In genomic region chr9:20226345-20226744, GRCh38 we compare ENCODE assay signal across 18 cellular contexts.
"Had no signal": no experiment of that assay in that cellular context is flagged by ENCODE, and none has a peak within 500 bp of the region (broad histone marks: within the 10 kb centered on the region; RNA-seq: fewer than 3 reads in every experiment).

No MANE protein-coding gene starts in this region.

- DNase-seq: activated CD4-positive, alpha-beta T cell treated with anti-CD3 and anti-CD28 coated beads, Interleukin-2, amount 50 U/mL, for 4 hours; activated CD4-positive, CD25-positive, alpha-beta regulatory T cell treated with anti-CD3 and anti-CD28 coated beads, Interleukin-2, amount 50 U/mL, for 72 hours; activated T-cell treated with anti-CD3 and anti-CD28 coated beads for 4 hours; anterior cingulate cortex; caudate nucleus; dorsolateral prefrontal cortex; left colon; lower lobe of right lung; retina; stimulated activated CD4-positive, alpha-beta T cell treated with anti-CD3 and anti-CD28 coated beads, Interleukin-2, amount 100 ng/mL, for 24 hours; stomach; testis had no signal

- H3K79me2 ChIP-seq: hepatocyte had no signal

- H3K27me3 ChIP-seq: hepatocyte, stomach, testis had no signal

- H2AFZ ChIP-seq: hepatocyte had no signal

- H3K36me3 Mint-ChIP-seq: brain, type B pancreatic cell had no signal

- H3K4me3 Mint-ChIP-seq: activated T-helper 1 cell treated with anti-CD3 and anti-CD28 coated beads, Interleukin-12 subunit alpha, Interleukin-12 subunit beta, Interleukin-2, Interleukin-4 antibody, amounts not matched to agents 30 ng/mL and 10 ng/mL and 1 ng/mL, durations not matched to agents 14 hours and 24 hours and 36 hours; brain; nephron; type B pancreatic cell had no signal

- H3K4me1 Mint-ChIP-seq: brain, nephron had no signal

- H3K4me1 ChIP-seq: lower lobe of right lung, stomach had no signal

- H3K27ac Mint-ChIP-seq: activated T-helper 1 cell treated with anti-CD3 and anti-CD28 coated beads, Interleukin-12 subunit alpha, Interleukin-12 subunit beta, Interleukin-2, Interleukin-4 antibody, amounts not matched to agents 30 ng/mL and 10 ng/mL and 1 ng/mL, durations not matched to agents 14 hours and 24 hours and 36 hours; brain; nephron; T-helper 1 cell treated with Interleukin-12 subunit alpha and Interleukin-12 subunit beta and Interleukin-4 antibody, amounts not matched to agents 30 μg/mL and 1 μg/mL, for 36 hours; type B pancreatic cell had no signal

- H3K36me3 ChIP-seq: lower lobe of right lung, stomach had no signal

- H3K4me3 ChIP-seq: dorsolateral prefrontal cortex, hepatocyte, lower lobe of right lung, testis had no signal

- H3K4me2 ChIP-seq: hepatocyte had no signal

- H3K9me3 ChIP-seq: lower lobe of right lung, stomach, testis had no signal

- H3K27ac ChIP-seq: dorsolateral prefrontal cortex, hepatocyte, lower lobe of right lung, stomach, testis had no signal

- ATAC-seq: left colon, lower lobe of right lung had no signal
